32 cellular contexts compared by ENCODE assay signal in genomic region chr6:38696345-38696744, GRCh38. TPM values are rescaled to one million over a fixed set of nuclear protein-coding genes. Genes with fewer than 3 reads are reported as not detected.
DNase-seq lines count a peak whose midpoint lies in the region; ATAC-seq, FAIRE-seq and TF ChIP-seq lines count a peak whose summit lies in the region.
"Had no signal": no experiment of that assay in that cellular context is flagged by ENCODE, and none has a peak within 500 bp of the region (broad histone marks: within the 10 kb centered on the region; RNA-seq: fewer than 3 reads in every experiment).

No MANE protein-coding gene starts in this region.

- peaks cover 11 to 32% of the 10 kb centered on the region in 2 donors for H3K36me3 Mint-ChIP-seq in activated T-cell treated with anti-CD3 and anti-CD28 coated beads, Interleukin-2, amount 50 U/mL, for 72 hours (ENCODE audit: insufficient read depth in 2 of 2)
- H3K36me3 Mint-ChIP-seq in stimulated activated memory B cell treated with anti-CD40 and anti-IgM and Interleukin-4, amounts not matched to agents 10 μg/mL and 1 μg/mL and 100 μg/mL, for 72 hours: peaks cover 39% of the 10 kb centered on the region

- peaks cover 0 to 2% of the 10 kb centered on the region in 2 donors for H3K36me3 ChIP-seq in kidney (ENCODE audit: control insufficient read depth in 1 of 2, insufficient read depth in 2 of 2, low read length in 2 of 2)

- H3K4me1 ChIP-seq in kidney (ENCODE audit: control insufficient read depth in 1 of 2, insufficient read depth in 1 of 2, low read depth in 1 of 2, low read length in 2 of 2): no peaks in the 10 kb centered on the region
- H3K4me1 ChIP-seq: A549 had no signal

- intact Hi-C loops in left colon (cut with DNase I, micrococcal nuclease) (no loop called here), kidney (cut with DNase I) (no loop called here)

- no peak for TF ChIP-seq CTCF in kidney (IDR thresholded peaks at IDR 0.05; ENCODE audit: borderline replicate concordance, extremely low read depth, insufficient read depth)

- H3K9me3 Mint-ChIP-seq in activated T-cell treated with anti-CD3 and anti-CD28 coated beads, Interleukin-2, amount 50 U/mL, for 72 hours: peaks cover 4 to 5% of the 10 kb centered on the region in 2 donors
- peaks cover 7% of the 10 kb centered on the region for H3K9me3 Mint-ChIP-seq in stimulated activated memory B cell treated with anti-CD40 and anti-IgM and Interleukin-4, amounts not matched to agents 10 μg/mL and 1 μg/mL and 100 μg/mL, for 72 hours

- H3K4me1 Mint-ChIP-seq in activated T-cell treated with anti-CD3 and anti-CD28 coated beads, Interleukin-2, amount 50 U/mL, for 72 hours (ENCODE audit: low read depth): peaks cover 67% of the 10 kb centered on the region
- peaks cover 36% of the 10 kb centered on the region for H3K4me1 Mint-ChIP-seq in stimulated activated memory B cell treated with anti-CD40 and anti-IgM and Interleukin-4, amounts not matched to agents 10 μg/mL and 1 μg/mL and 100 μg/mL, for 72 hours

- FAIRE-seq in H54 (lab: Jason Lieb, UNC): peak; percentile 6
- FAIRE-seq in kidney (lab: Jason Lieb, UNC): no peak
- FAIRE-seq: A549, HepG2, RCC 7860 had no signal

- DNase-seq in activated T-cell treated with anti-CD3 and anti-CD28 coated beads, Interleukin-2, amount 50 U/mL, for 72 hours: no peak
- no peak for DNase-seq in activated T-cell treated with anti-CD3 and anti-CD28 coated beads for 4 hours
- no peak for DNase-seq in H54 (ENCODE audit: insufficient read length, low spot score)
- no peak for DNase-seq in left colon
- DNase-seq in kidney: no peak
- DNase-seq: Caco-2; CD8-positive, alpha-beta T cell; DMS 273 treated with DMSO at 0.1 percent for 48 hours; DMS79; EL; GDM1; Karpas-422; MV-4-11; NCI-H1105; NCI-H1436 treated with DMSO at 0.1 percent for 48 hours; NCI-H187 treated with DMSO at 0.1 percent for 48 hours; NCI-H2171 treated with DMSO at 0.1 percent for 48 hours; NCI-H345; NCI-H510A treated with DMSO at 0.1 percent for 48 hours; SIG-M5 had no signal

- H3K4me3 Mint-ChIP-seq in activated T-cell treated with anti-CD3 and anti-CD28 coated beads, Interleukin-2, amount 50 U/mL, for 72 hours: peak overlapping the region in 1 of 2 donors; percentile 51
- H3K4me3 Mint-ChIP-seq in stimulated activated memory B cell treated with anti-CD40 and anti-IgM and Interleukin-4, amounts not matched to agents 10 μg/mL and 1 μg/mL and 100 μg/mL, for 72 hours: no peak overlapping the region
- H3K4me3 Mint-ChIP-seq: CD8-positive, alpha-beta T cell had no signal

- no peak overlapping the region for H3K9ac ChIP-seq in kidney (ENCODE audit: low read length in 2 of 2)

- no peaks in the 10 kb centered on the region for H3K27me3 Mint-ChIP-seq in activated T-cell treated with anti-CD3 and anti-CD28 coated beads, Interleukin-2, amount 50 U/mL, for 72 hours (ENCODE audit: low read depth)
- H3K27me3 Mint-ChIP-seq in stimulated activated memory B cell treated with anti-CD40 and anti-IgM and Interleukin-4, amounts not matched to agents 10 μg/mL and 1 μg/mL and 100 μg/mL, for 72 hours: no peaks in the 10 kb centered on the region

- no peak overlapping the region for H3K4me3 ChIP-seq in kidney (ENCODE audit: low read length in 2 of 2)
- H3K4me3 ChIP-seq: A549, GM12878, SK-N-MC had no signal

- no peak for TF ChIP-seq POLR2A in H54 (IDR thresholded peaks at IDR 0.05; ENCODE audit: low read depth, low read length)

- H3K27ac Mint-ChIP-seq in activated T-cell treated with anti-CD3 and anti-CD28 coated beads, Interleukin-2, amount 50 U/mL, for 72 hours: peak overlapping the region; percentile 20
- peak overlapping the region; percentile 71 for H3K27ac Mint-ChIP-seq in stimulated activated memory B cell treated with anti-CD40 and anti-IgM and Interleukin-4, amounts not matched to agents 10 μg/mL and 1 μg/mL and 100 μg/mL, for 72 hours
- H3K27ac Mint-ChIP-seq: CD8-positive, alpha-beta T cell had no signal

- no peaks in the 10 kb centered on the region for H3K9me3 ChIP-seq in kidney (ENCODE audit: control insufficient read depth in 1 of 2, low read length in 2 of 2)
- H3K9me3 ChIP-seq: A549 had no signal

- peak in 1 of 2 donors; percentile 7 for ATAC-seq in activated T-cell treated with anti-CD3 and anti-CD28 coated beads, Interleukin-2, amount 50 U/mL, for 72 hours (replicated peaks in 1 of 2)
- peak; percentile 88 for ATAC-seq in left colon
- ATAC-seq in stimulated activated memory B cell treated with anti-CD40 and anti-IgM and Interleukin-4, amounts not matched to agents 10 μg/mL and 1 μg/mL and 100 μg/mL, for 72 hours: no peak
- ATAC-seq in GM21717 (IDR thresholded peaks at IDR 0.05; ENCODE audit: unreplicated experiment): no peak
- no peak for ATAC-seq in GM21619 (IDR thresholded peaks at IDR 0.05; ENCODE audit: unreplicated experiment)
- ATAC-seq: A549; CD8-positive, alpha-beta T cell; GM12878; HepG2 had no signal

- H3K27ac ChIP-seq in kidney (ENCODE audit: low read depth in 2 of 2, low read length in 2 of 2): no peak overlapping the region
- H3K27ac ChIP-seq: A549, C4-2B, SK-N-MC had no signal

RNA-seq across cellular contexts. Expression of gene GLO1, which starts 6.6 kb away (rescaled TPM):
- 100 to 1,000 TPM; 101 to 115 TPM for total RNA-seq in activated T-cell treated with anti-CD3 and anti-CD28 coated beads, Interleukin-2, amount 50 U/mL, for 72 hours
- total RNA-seq in left colon: 10 to 100 TPM; 49.4 to 58.4 TPM
- total RNA-seq in kidney: 67.3 TPM
- polyA plus RNA-seq in kidney (ENCODE audit: insufficient read depth, low read depth, low replicate concordance): 126 TPM

RNA-seq across cellular contexts. Expression of gene DNAH8, which starts 18.8 kb away (rescaled TPM):
- total RNA-seq in activated T-cell treated with anti-CD3 and anti-CD28 coated beads, Interleukin-2, amount 50 U/mL, for 72 hours: under 1 TPM; 0.02 to 0.41 TPM
- total RNA-seq in left colon (not detected), kidney (0.50 TPM)
- polyA plus RNA-seq in kidney (ENCODE audit: insufficient read depth, low read depth, low replicate concordance): not detected
- total RNA-seq: Caco-2; CD8-positive, alpha-beta T cell; H4; HepG2; HT1080; M059J had no signal
- polyA plus RNA-seq: A549, HepG2 had no signal

RNA-seq across cellular contexts. Expression of gene BTBD9, which starts 56.6 kb away (rescaled TPM):
- 10 to 100 TPM; 19.8 to 24.9 TPM for total RNA-seq in activated T-cell treated with anti-CD3 and anti-CD28 coated beads, Interleukin-2, amount 50 U/mL, for 72 hours
- total RNA-seq in left colon (10 to 100 TPM; 26.1 to 31.3 TPM), kidney (29.9 TPM)
- 4.2 TPM for polyA plus RNA-seq in kidney (ENCODE audit: insufficient read depth, low read depth, low replicate concordance)
